Comparison of ENCODE assay signal across 25 cellular contexts in genomic region chr1:208333676-208334075, GRCh38.
"Had no signal": no experiment of that assay in that cellular context is flagged by ENCODE, and none has a peak within 500 bp of the region (broad histone marks: within the 10 kb centered on the region; RNA-seq: fewer than 3 reads in every experiment).

No MANE protein-coding gene starts in this region.

- H3K4me3 ChIP-seq: esophagus squamous epithelium, gastrocnemius medialis, heart right ventricle, left lung, lower lobe of right lung, mucosa of descending colon had no signal

- DNase-seq: cortex of kidney; effector CD8-positive, alpha-beta T cell; effector memory CD8-positive, alpha-beta T cell; endodermal cell; erythroblast; esophagus squamous epithelium; foreskin fibroblast; foreskin melanocyte; gastrocnemius medialis; glutamatergic neuron; head of caudate nucleus; heart right ventricle; hippocampal formation; left cardiac atrium; left lung; left ventricle myocardium superior; lower lobe of right lung; mesenchymal stem cell; mucosa of descending colon; naive B cell; naive thymus-derived CD8-positive, alpha-beta T cell had no signal

- H3K27ac ChIP-seq: epithelial cell of prostate, esophagus squamous epithelium, gastrocnemius medialis, heart right ventricle, left lung, lower lobe of right lung had no signal

- H3K9me3 ChIP-seq: esophagus squamous epithelium, gastrocnemius medialis, heart right ventricle, left lung, lower lobe of right lung, mucosa of descending colon had no signal

- H3K4me1 ChIP-seq: gastrocnemius medialis, heart right ventricle, left lung, lower lobe of right lung had no signal

- H3K36me3 Mint-ChIP-seq: mesothelial cell of epicardium; naive B cell; naive thymus-derived CD8-positive, alpha-beta T cell had no signal

- H3K9me3 Mint-ChIP-seq: dendritic cell treated with granulocyte-macrophage colony-stimulating factor and Interleukin-4, amounts not matched to agents 40 ng/mL and 50 ng/mL, for 4 days; effector memory CD8-positive, alpha-beta T cell; endodermal cell; mesothelial cell of epicardium; naive B cell; naive thymus-derived CD8-positive, alpha-beta T cell had no signal

- H3K36me3 ChIP-seq: esophagus squamous epithelium, gastrocnemius medialis, heart right ventricle, left lung, lower lobe of right lung had no signal

- H3K27me3 ChIP-seq: gastrocnemius medialis had no signal

- H3K4me1 Mint-ChIP-seq: naive B cell; naive thymus-derived CD8-positive, alpha-beta T cell had no signal

- ATAC-seq: effector memory CD8-positive, alpha-beta T cell; esophagus mucosa; gastrocnemius medialis; heart right ventricle; left cardiac atrium; left lung; left ventricle myocardium superior; lower lobe of right lung; mucosa of descending colon; naive thymus-derived CD8-positive, alpha-beta T cell had no signal

- H3K27ac Mint-ChIP-seq: dendritic cell treated with granulocyte-macrophage colony-stimulating factor and Interleukin-4, amounts not matched to agents 40 ng/mL and 50 ng/mL, for 4 days; effector memory CD8-positive, alpha-beta T cell; endodermal cell; mesothelial cell of epicardium; naive B cell; naive thymus-derived CD8-positive, alpha-beta T cell had no signal

- H3K4me3 Mint-ChIP-seq: dendritic cell treated with granulocyte-macrophage colony-stimulating factor and Interleukin-4, amounts not matched to agents 40 ng/mL and 50 ng/mL, for 4 days; effector memory CD8-positive, alpha-beta T cell; endodermal cell; mesothelial cell of epicardium; naive B cell; naive thymus-derived CD8-positive, alpha-beta T cell had no signal
